In genomic region chr15:89781891-89782618, GRCh38 we compare ENCODE assay signal across 11 cellular contexts. TPM values are rescaled to one million over a fixed set of nuclear protein-coding genes. Genes with fewer than 3 reads are reported as not detected.
DNase-seq lines count a peak whose midpoint lies in the region; ATAC-seq and TF ChIP-seq lines count a peak whose summit lies in the region.
"Had no signal": no experiment of that assay in that cellular context is flagged by ENCODE, and none has a peak within 500 bp of the region (broad histone marks: within the 10 kb centered on the region; RNA-seq: fewer than 3 reads in every experiment).

No MANE protein-coding gene starts in this region.

- no peak overlapping the region for H3K9ac ChIP-seq in mesendoderm (ENCODE audit: low read length)

- no peak overlapping the region for H3K4me3 ChIP-seq in mesendoderm (ENCODE audit: low read length)

- H3K36me3 Mint-ChIP-seq in MCF 10A (ENCODE audit: insufficient read depth, unreplicated experiment): peaks cover 37% of the 10 kb centered on the region
- H3K36me3 Mint-ChIP-seq in T-cell: no peaks in the 10 kb centered on the region
- H3K36me3 Mint-ChIP-seq: naive thymus-derived CD8-positive, alpha-beta T cell had no signal

- H3K9me3 Mint-ChIP-seq in MCF 10A (ENCODE audit: unreplicated experiment) (no peaks in the 10 kb centered on the region), T-cell (no peaks in the 10 kb centered on the region)
- H3K9me3 Mint-ChIP-seq: naive thymus-derived CD8-positive, alpha-beta T cell had no signal

- H3K27me3 Mint-ChIP-seq in MCF 10A (ENCODE audit: insufficient read depth, unreplicated experiment) (no peaks in the 10 kb centered on the region), T-cell (peaks cover 15 to 31% of the 10 kb centered on the region in 2 donors)

- no peak overlapping the region for H3K4me2 ChIP-seq in mesendoderm (ENCODE audit: low read length)

- CTCF ChIA-PET in MCF 10A (lab: Yijun Ruan, JAX) (interaction anchor here (0.7 to 5.3 kb wide), 5 partner anchors 22 to 382 kb away, joined by 3 to 28 read pairs (median 3); no protein-coding TSS in a partner anchor), T-cell (lab: Charles Lee) (no interaction called here)

- ATAC-seq in T-cell (replicated peaks in 1 of 4) (no peak), GM19324 (IDR thresholded peaks at IDR 0.05; ENCODE audit: low FRiP score, unreplicated experiment) (no peak), GM18858 (IDR thresholded peaks at IDR 0.05; ENCODE audit: unreplicated experiment) (no peak)
- ATAC-seq: naive thymus-derived CD8-positive, alpha-beta T cell had no signal

- POLR2A ChIA-PET in MCF 10A (lab: Yijun Ruan, JAX) (interaction anchor here (0.9 to 4.3 kb wide), 4 partner anchors 9 to 55 kb away, joined by 5 to 22 read pairs (median 10); no protein-coding TSS in a partner anchor), T-cell (lab: Charles Lee) (no interaction called here)

- H3K4me3 Mint-ChIP-seq in MCF 10A (ENCODE audit: unreplicated experiment) (peak overlapping the region; percentile 48), T-cell (no peak overlapping the region)
- H3K4me3 Mint-ChIP-seq: naive thymus-derived CD8-positive, alpha-beta T cell had no signal

- no peak overlapping the region for H2BK15ac ChIP-seq in mesendoderm (replicated peaks; ENCODE audit: low read depth)

- peak; percentile 10 for DNase-seq in D341Med (ENCODE audit: low spot score)
- peak; percentile 92 for DNase-seq in M059J (ENCODE audit: low read depth)
- peak; percentile 84 for DNase-seq in MCF 10A (ENCODE audit: unreplicated experiment)
- DNase-seq in mesendoderm: peak; percentile 88
- DNase-seq in T-cell: no peak
- DNase-seq in stimulated activated naive CD4-positive, alpha-beta T cell treated with Interleukin-2 at 50 U/mL for 16 hours (lab: John Stamatoyannopoulos, UW): no peak
- DNase-seq: effector CD8-positive, alpha-beta T cell; naive thymus-derived CD8-positive, alpha-beta T cell; NCI-H2081 treated with DMSO at 0.1 percent for 48 hours had no signal

- H2BK120ac ChIP-seq in mesendoderm (ENCODE audit: low read depth, low read length): peak overlapping the region; percentile 31

- no TSS peak for BruUV-seq in MCF 10A (replicated peaks; lab: Mats Ljungman, UMichigan)

- no peak overlapping the region for H3K23ac ChIP-seq in mesendoderm (ENCODE audit: low read length)

- TF ChIP-seq CTCF in MCF 10A (IDR thresholded peaks at IDR 0.05; ENCODE audit: unreplicated experiment): no peak

- peak overlapping the region; percentile 17 for H2AK5ac ChIP-seq in mesendoderm (ENCODE audit: low read length)

- no peak overlapping the region for H4K8ac ChIP-seq in mesendoderm (ENCODE audit: low read depth, low read length)

- no peaks in the 10 kb centered on the region for H3K79me2 ChIP-seq in mesendoderm (ENCODE audit: control insufficient read depth, insufficient read depth, low read length)

- H3K27ac Mint-ChIP-seq in MCF 10A (ENCODE audit: low read depth, unreplicated experiment) (peak overlapping the region; percentile 55), T-cell (no peak overlapping the region)

- H3K27ac ChIP-seq in mesendoderm (ENCODE audit: low read depth, low read length): no peak overlapping the region

- peak overlapping the region; percentile 56 for H3K4ac ChIP-seq in mesendoderm (ENCODE audit: low read depth, low read length)

- H3K4me1 Mint-ChIP-seq in MCF 10A (ENCODE audit: insufficient read depth, unreplicated experiment): peaks cover 24% of the 10 kb centered on the region
- peaks cover 0 to 3% (median 0%) of the 10 kb centered on the region in 3 donors for H3K4me1 Mint-ChIP-seq in T-cell

- H3K36me3 ChIP-seq in mesendoderm (ENCODE audit: control insufficient read depth, insufficient read depth, low read length): no peaks in the 10 kb centered on the region

- H3K4me1 ChIP-seq in mesendoderm (ENCODE audit: control insufficient read depth, low read depth, low read length): peaks cover 26% of the 10 kb centered on the region

- H3K79me1 ChIP-seq in mesendoderm (ENCODE audit: low read length): no peaks in the 10 kb centered on the region

- peak overlapping the region; percentile 87 for H2BK5ac ChIP-seq in mesendoderm (ENCODE audit: low read length)

- peak overlapping the region; percentile 24 for H3K18ac ChIP-seq in mesendoderm (ENCODE audit: low read length)

- H3K27me3 ChIP-seq in mesendoderm (ENCODE audit: insufficient read depth, low read length, poor library complexity): no peaks in the 10 kb centered on the region

- peak overlapping the region; percentile 40 for H3K56ac ChIP-seq in mesendoderm (ENCODE audit: low read length)

- intact Hi-C loops in MCF 10A (cut with micrococcal nuclease): loop anchor here (2.0 kb wide), 1 partner anchor 31 kb away; no protein-coding TSS in a partner anchor

- H4K5ac ChIP-seq in mesendoderm (ENCODE audit: low read length): no peak overlapping the region

- WGBS in mesendoderm (ENCODE audit: extremely low coverage, insufficient coverage, low lambda C conversion rate): no CpG with 5 or more reads among the region's 15 CpGs

RNA-seq across cellular contexts. Expression of gene MESP2, which starts 5.9 kb away (rescaled TPM):
- 0.15 and 0.62 TPM in 2 replicates for total RNA-seq in M059J (2014; rRNA removed; shearing (Covaris generic))
- total RNA-seq in MCF 10A (2022): not detected in 2 replicates
- polyA plus RNA-seq in mesendoderm (2013, experiment 1 of 2): 0.56 TPM
- polyA plus RNA-seq in mesendoderm (2013, experiment 2 of 2): 0.38 TPM
- total RNA-seq in T-cell: not detected
- total RNA-seq: naive thymus-derived CD8-positive, alpha-beta T cell had no signal
- polyA plus RNA-seq: naive thymus-derived CD8-positive, alpha-beta T cell had no signal

RNA-seq across cellular contexts. Expression of gene MESP1, which starts 31.0 kb away (rescaled TPM):
- total RNA-seq in M059J (2014; rRNA removed; shearing (Covaris generic)): 2.1 and 2.4 TPM in 2 replicates
- total RNA-seq in MCF 10A (2022) (0.58 and 1.6 TPM in 2 replicates), T-cell (1 to 10 TPM in 1 of 5 donors, under 1 TPM in 3, not detected in 1; 0.23 to 1.5 (median 0.38) TPM)
- 0.65 TPM for polyA plus RNA-seq in mesendoderm (2013, experiment 1 of 2)
- polyA plus RNA-seq in mesendoderm (2013, experiment 2 of 2): 0.43 TPM

RNA-seq across cellular contexts. Expression of gene ANPEP, which starts 32.6 kb away (rescaled TPM):
- total RNA-seq in M059J (2014; rRNA removed; shearing (Covaris generic)): 0.05 and 0.12 TPM in 2 replicates
- total RNA-seq in MCF 10A (2022) (252 and 294 TPM in 2 replicates), T-cell (1 to 10 TPM in 3 of 5 donors, under 1 TPM in 2; 0.89 to 2.9 (median 2.1) TPM)
- 0.60 TPM for polyA plus RNA-seq in mesendoderm (2013, experiment 1 of 2)
- polyA plus RNA-seq in mesendoderm (2013, experiment 2 of 2): 0.55 TPM

Comparison
In these comparisons a context has a peak if more than half of its experiments do, and no peak if none do; other contexts are left out.
1. DNase-seq: peak in D341Med (single experiment), M059J (single experiment), MCF 10A (single experiment) and mesendoderm (single experiment); none in T-cell (0 of 34) and stimulated activated naive CD4-positive, alpha-beta T cell treated with Interleukin-2 at 50 U/mL for 16 hours (single experiment).
2. RNA of gene ANPEP, which starts 32.6 kb away (total RNA-seq): 252 to 294 TPM in MCF 10A; 0.89 to 2.9 TPM in T-cell and 0.05 to 0.12 TPM in M059J; every median in the first group is over 10 times any median in the second.